ENCODE assay signal across 28 cellular contexts in the genomic region with DNA sequence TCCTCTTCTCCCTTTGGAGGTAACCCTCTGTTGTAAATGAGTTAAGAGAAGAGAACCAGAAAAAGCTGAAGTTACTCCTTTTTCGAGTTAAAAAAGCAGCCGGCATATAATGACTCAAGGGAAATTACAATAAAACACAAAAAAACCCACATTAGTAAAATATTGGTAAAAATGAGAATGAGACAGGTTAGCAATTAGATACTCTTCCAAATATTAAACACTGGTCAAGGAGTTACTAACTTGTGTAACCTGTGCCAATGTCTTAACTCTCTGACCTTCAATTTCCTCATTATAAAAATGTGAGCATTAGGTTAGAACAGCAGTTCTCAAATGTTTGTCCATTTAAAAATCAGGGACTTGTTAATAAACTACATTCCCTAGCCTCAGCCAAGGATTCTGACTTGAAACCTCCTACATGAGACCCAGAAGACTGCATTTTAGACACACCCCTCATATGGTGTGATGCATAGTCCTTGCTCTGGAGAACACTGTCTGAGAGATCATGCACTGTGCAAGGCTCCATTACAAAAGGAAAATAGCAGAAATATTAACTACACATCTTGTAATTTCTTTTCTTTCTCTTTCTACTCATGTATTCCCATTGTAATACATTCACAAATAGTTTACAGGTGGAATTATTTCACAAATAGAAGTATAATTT.
"Had no signal": no experiment of that assay in that cellular context is flagged by ENCODE, and none has a peak within 500 bp of the region (broad histone marks: within the 10 kb centered on the region; RNA-seq: fewer than 3 reads in every experiment).

No MANE protein-coding gene starts in this region.

- H3K4me1 Mint-ChIP-seq: activated CD8-positive, alpha-beta memory T cell treated with anti-CD3 and anti-CD28 coated beads, Interleukin-2, amount 10 ng/mL, durations not matched to agents 7 days and 5 days; activated naive CD4-positive, alpha-beta T cell treated with anti-CD3 and anti-CD28 coated beads, Interleukin-2, amount 50 U/mL, for 24 hours; WTC11 had no signal

- H3K36me3 ChIP-seq: breast epithelium, colonic mucosa, SJCRH30 had no signal

- ATAC-seq: activated CD8-positive, alpha-beta memory T cell treated with anti-CD3 and anti-CD28 coated beads, Interleukin-2, amount 10 ng/mL, durations not matched to agents 7 days and 5 days; Panc1; Right ventricle myocardium inferior; WTC11 had no signal

- H3K27ac Mint-ChIP-seq: activated CD8-positive, alpha-beta memory T cell treated with anti-CD3 and anti-CD28 coated beads, Interleukin-2, amount 10 ng/mL, durations not matched to agents 7 days and 5 days; activated naive CD4-positive, alpha-beta T cell treated with anti-CD3 and anti-CD28 coated beads, Interleukin-2, amount 50 U/mL, for 24 hours; activated T-cell treated with anti-CD3 and anti-CD28 coated beads, Interleukin-2, amount 50 U/mL, for 24 hours; activated T-helper 1 cell treated with anti-CD3 and anti-CD28 coated beads, Interleukin-12 subunit alpha, Interleukin-12 subunit beta, Interleukin-2, Interleukin-4 antibody, amounts not matched to agents 30 ng/mL and 10 ng/mL and 1 ng/mL, durations not matched to agents 14 hours and 24 hours and 36 hours; WTC11 had no signal

- H3K4me3 Mint-ChIP-seq: activated CD8-positive, alpha-beta memory T cell treated with anti-CD3 and anti-CD28 coated beads, Interleukin-2, amount 10 ng/mL, durations not matched to agents 7 days and 5 days; activated naive CD4-positive, alpha-beta T cell treated with anti-CD3 and anti-CD28 coated beads, Interleukin-2, amount 50 U/mL, for 24 hours; activated T-cell treated with anti-CD3 and anti-CD28 coated beads, Interleukin-2, amount 50 U/mL, for 24 hours; activated T-helper 1 cell treated with anti-CD3 and anti-CD28 coated beads, Interleukin-12 subunit alpha, Interleukin-12 subunit beta, Interleukin-2, Interleukin-4 antibody, amounts not matched to agents 30 ng/mL and 10 ng/mL and 1 ng/mL, durations not matched to agents 14 hours and 24 hours and 36 hours; WTC11 had no signal

- H3K27me3 ChIP-seq: breast epithelium, colonic mucosa, SJCRH30 had no signal

- DNase-seq: activated CD4-positive, alpha-beta T cell treated with anti-CD3 and anti-CD28 coated beads for 48 hours; activated CD4-positive, alpha-beta T cell treated with anti-CD3 and anti-CD28 coated beads, Interleukin-2, amount 50 U/mL, for 48 hours; activated CD4-positive, CD25-positive, alpha-beta regulatory T cell treated with anti-CD3 and anti-CD28 coated beads, Interleukin-2, amount 50 U/mL, for 72 hours; activated CD8-positive, alpha-beta memory T cell treated with anti-CD3 and anti-CD28 coated beads, Interleukin-2, amount 10 ng/mL, durations not matched to agents 7 days and 5 days; activated effector memory CD4-positive, alpha-beta T cell treated with Interleukin-2 at 50 U/mL for 16 hours; activated naive CD4-positive, alpha-beta T cell; activated T-cell treated with anti-CD3 and anti-CD28 coated beads, Interleukin-2, amount 50 U/mL, for 24 hours; aorta; caudate nucleus; colonic mucosa; NCI-H1092; NCI-H1417; NCI-H1930; NCI-H2171; NCI-H226; NCI-H526; NCI-H82; OCI-M1; RPMI8226; SJCRH30; SK-N-SH; T-helper 1 cell had no signal

- H3K27ac ChIP-seq: breast epithelium, colonic mucosa, SJCRH30 had no signal

- H3K4me2 ChIP-seq: SK-N-SH had no signal

- H3K4me1 ChIP-seq: breast epithelium, colonic mucosa, SJCRH30 had no signal

- H3K36me3 Mint-ChIP-seq: activated CD8-positive, alpha-beta memory T cell treated with anti-CD3 and anti-CD28 coated beads, Interleukin-2, amount 10 ng/mL, durations not matched to agents 7 days and 5 days; WTC11 had no signal

- H3K9me3 Mint-ChIP-seq: activated naive CD4-positive, alpha-beta T cell treated with anti-CD3 and anti-CD28 coated beads, Interleukin-2, amount 50 U/mL, for 24 hours; activated T-cell treated with anti-CD3 and anti-CD28 coated beads, Interleukin-2, amount 50 U/mL, for 24 hours; activated T-helper 1 cell treated with anti-CD3 and anti-CD28 coated beads, Interleukin-12 subunit alpha, Interleukin-12 subunit beta, Interleukin-2, Interleukin-4 antibody, amounts not matched to agents 30 ng/mL and 10 ng/mL and 1 ng/mL, durations not matched to agents 14 hours and 24 hours and 36 hours; WTC11 had no signal

- H3K4me3 ChIP-seq: breast epithelium, colonic mucosa, SJCRH30 had no signal

- H3K9ac ChIP-seq: SK-N-SH had no signal

- H3K9me3 ChIP-seq: breast epithelium, colonic mucosa, SJCRH30, SK-N-SH had no signal
